In the genomic region with DNA sequence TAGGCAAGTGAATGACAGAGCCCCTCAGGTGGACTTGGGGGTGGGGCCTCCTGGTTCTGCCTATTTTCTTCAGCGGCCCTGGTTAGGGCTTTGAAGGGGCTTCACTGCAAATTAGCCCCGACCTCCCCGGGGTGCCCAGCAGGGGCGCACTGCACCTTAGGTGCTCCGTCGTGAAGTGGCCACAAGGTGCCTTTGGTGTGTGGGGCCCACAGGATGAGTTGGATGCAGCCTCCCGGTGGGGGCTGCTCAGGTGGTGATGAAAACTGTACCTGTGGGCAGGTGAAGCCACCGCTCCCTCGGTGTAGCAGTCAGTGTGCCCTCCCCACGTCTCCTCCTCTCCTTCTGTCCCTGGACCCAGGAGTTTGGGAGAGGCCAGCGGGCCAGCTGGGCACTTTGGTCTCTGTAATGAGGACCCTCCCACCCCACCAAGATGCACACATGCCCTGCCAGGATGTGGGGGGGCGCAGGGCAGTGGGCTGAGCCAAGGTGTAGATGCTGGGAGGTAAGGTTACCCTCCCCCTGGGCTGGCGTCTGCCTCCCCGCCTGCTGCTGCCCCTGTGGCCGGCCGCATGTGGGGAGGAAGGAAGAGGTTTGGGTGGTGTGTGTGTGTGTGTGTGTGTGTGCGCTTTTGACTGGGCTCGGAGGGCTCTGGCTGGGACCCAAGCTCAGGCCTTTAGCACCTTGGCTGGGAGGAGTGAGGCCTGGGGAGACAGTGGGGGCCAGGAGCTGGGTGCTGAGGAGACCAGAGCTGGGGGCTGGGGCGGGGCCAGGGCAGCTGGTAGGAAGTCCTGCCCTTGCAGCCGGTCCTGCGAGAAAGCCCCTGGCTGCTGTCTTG, we compare ENCODE assay signal across 8 cellular contexts. TPM values are rescaled to one million over a fixed set of nuclear protein-coding genes. Genes with fewer than 3 reads are reported as not detected.
DNase-seq lines count a peak whose midpoint lies in the region; ATAC-seq and TF ChIP-seq lines count a peak whose summit lies in the region.

No MANE protein-coding gene starts in this region.

- H3K9me3 ChIP-seq in esophagus (ENCODE audit: control insufficient read depth in 2 of 2, insufficient read depth in 1 of 2, low read depth in 1 of 2, low read length in 1 of 2) (no peaks in the 10 kb centered on the region), spleen (no peaks in the 10 kb centered on the region), SJCRH30 (replicated peaks) (no peaks in the 10 kb centered on the region)

- no peak overlapping the region for H3K4me3 ChIP-seq in esophagus (ENCODE audit: low read depth in 1 of 2, low read length in 2 of 2)
- H3K4me3 ChIP-seq in spleen, result peak overlapping the region in 2 of 8 donors; percentile 2 to 45
- no peak overlapping the region for H3K4me3 ChIP-seq in SJCRH30

- 48 to 63% methylated on average over 19 to 21 of the region's 21 CpGs for WGBS in esophagus, 2 donors
- WGBS in spleen, 5 donors, result 11 to 26% (median 18%) methylated on average over 12 to 21 of the region's 21 CpGs

- no peak for ATAC-seq in GM21717 (IDR thresholded peaks at IDR 0.05; ENCODE audit: unreplicated experiment)
- no peak for ATAC-seq in HG03175 (IDR thresholded peaks at IDR 0.05; ENCODE audit: unreplicated experiment)

- DNase-seq in DMS 273 (lab: John Stamatoyannopoulos, UW; ENCODE audit: unreplicated experiment) (peak; percentile 17), DMS 273 treated with DMSO at 0.1 percent for 48 hours (lab: John Stamatoyannopoulos, UW) (no peak), spleen (peak; percentile 92), SJCRH30 (no peak)

- H3K36me3 ChIP-seq in esophagus (ENCODE audit: control insufficient read depth in 2 of 2, insufficient read depth in 2 of 2, low read length in 1 of 2) (peaks cover 0 to 7% of the 10 kb centered on the region in 2 donors), spleen (peaks cover 0 to 19% (median 0%) of the 10 kb centered on the region in 6 donors), SJCRH30 (no peaks in the 10 kb centered on the region)

- peaks cover 42 to 87% of the 10 kb centered on the region in 2 donors for H3K4me1 ChIP-seq in esophagus (ENCODE audit: control insufficient read depth in 2 of 2, insufficient read depth in 2 of 2, low read length in 1 of 2)
- peaks cover 75 to 100% (median 99%) of the 10 kb centered on the region in 6 donors for H3K4me1 ChIP-seq in spleen
- H3K4me1 ChIP-seq in SJCRH30, result peaks cover 17% of the 10 kb centered on the region; the same call in 1 of the 2 replicates

- H3K27ac ChIP-seq in VCaP (peak overlapping the region; percentile 10; the same call in 1 of the 2 replicates), esophagus (ENCODE audit: low read depth in 2 of 2, low read length in 1 of 2) (peak overlapping the region; percentile 5 to 16), spleen (peak overlapping the region in 7 of 8 donors; percentile 33 to 98 (median 67)), SJCRH30 (no peak overlapping the region)

- intact Hi-C loops in spleen (cut with DNase I; ENCODE audit: low total_unique reads), result no loop called here

- TF ChIP-seq CTCF in VCaP (conservative IDR thresholded peaks at IDR 0.05) (peak; percentile 25; the same call in 1 of the 2 replicates), spleen (IDR thresholded peaks at IDR 0.05 in 8 of 11, conservative IDR thresholded peaks at IDR 0.05 in 3 of 11) (peak in 10 of 11 experiments; percentile 27 to 70 (median 52))

- H3K27me3 ChIP-seq in esophagus (ENCODE audit: control insufficient read depth in 1 of 2, insufficient read depth in 2 of 2, low read length in 2 of 2) (no peaks in the 10 kb centered on the region), spleen (replicated peaks in 1 of 7) (no peaks in the 10 kb centered on the region), SJCRH30 (no peaks in the 10 kb centered on the region)

- TF ChIP-seq POLR2A in spleen (IDR thresholded peaks at IDR 0.05), result no peak

RNA-seq across cellular contexts. Expression of a gene that starts 55.6 kb away (rescaled TPM):
- polyA plus RNA-seq in esophagus (10 to 100 TPM; 31.4 to 63.4 TPM), spleen (10 to 100 TPM; 10.9 to 40.4 (median 11.9) TPM)
- total RNA-seq in spleen, result 100 to 1,000 TPM in 2 of 7 donors, 10 to 100 TPM in 5; 67.7 to 116 (median 95.6) TPM
- total RNA-seq in SJCRH30 (2014; rRNA removed; shearing (Covaris generic)), result 37.0 and 39.1 TPM in 2 replicates

Comparison
In these comparisons a context has a peak if more than half of its experiments do, and no peak if none do; other contexts are left out.
1. DNase-seq: peak in DMS 273 (single experiment) and spleen (single experiment); none in DMS 273 treated with DMSO at 0.1 percent for 48 hours (single experiment) and SJCRH30 (0 of 2).